In genomic region chr1:229183583-229183982, GRCh38 we compare ENCODE assay signal across 22 cellular contexts.
DNase-seq lines count a peak whose midpoint lies in the region; FAIRE-seq and TF ChIP-seq lines count a peak whose summit lies in the region.
"Had no signal": no experiment of that assay in that cellular context is flagged by ENCODE, and none has a peak within 500 bp of the region (broad histone marks: within the 10 kb centered on the region; RNA-seq: fewer than 3 reads in every experiment).

No MANE protein-coding gene starts in this region.

- TF ChIP-seq RAD21 in H1 (IDR thresholded peaks at IDR 0.05 in 1 of 2, conservative IDR thresholded peaks at IDR 0.05 in 1 of 2; ENCODE audit: low read depth in 2 of 2, low read length in 2 of 2): no peak

- no peaks in the 10 kb centered on the region for H3K9me3 Mint-ChIP-seq in neural progenitor cell
- H3K9me3 Mint-ChIP-seq: H9 had no signal

- H3K4me1 ChIP-seq in HEK293 (ENCODE audit: control insufficient read depth, insufficient read depth, low read length) (no peaks in the 10 kb centered on the region), H1 (replicated peaks in 1 of 4; ENCODE audit: control insufficient read depth in 3 of 4, insufficient read depth in 4 of 4, low read length in 3 of 4) (no peaks in the 10 kb centered on the region), neural progenitor cell (peaks cover 18% of the 10 kb centered on the region), thyroid gland (peaks cover 23 to 42% of the 10 kb centered on the region in 2 donors), kidney (ENCODE audit: control insufficient read depth in 1 of 2, insufficient read depth in 1 of 2, low read depth in 1 of 2, low read length in 2 of 2) (no peaks in the 10 kb centered on the region)

- no peaks in the 10 kb centered on the region for H3K79me1 ChIP-seq in H1 (ENCODE audit: low read depth, low read length)

- no peaks in the 10 kb centered on the region for H3K36me3 Mint-ChIP-seq in neural progenitor cell

- no peak for TF ChIP-seq EP300 in H1 (IDR thresholded peaks at IDR 0.05; ENCODE audit: borderline replicate concordance in 1 of 2, low read depth in 2 of 2, low read length in 2 of 2)

- intact Hi-C loops in thyroid gland (cut with DNase I): no loop called here
- intact Hi-C loops in kidney (cut with DNase I): no loop called here

- no peak overlapping the region for H3K23ac ChIP-seq in H1 (ENCODE audit: insufficient read length)

- peak overlapping the region; percentile 71; the same call in 1 of the 2 replicates for H2BK12ac ChIP-seq in H1 (ENCODE audit: low read depth, low read length)

- FAIRE-seq in H1 (lab: Jason Lieb, UNC) (no peak), kidney (lab: Jason Lieb, UNC) (no peak)
- FAIRE-seq: GM18507 had no signal

- H3K27me3 ChIP-seq in H1 (replicated peaks in 1 of 4; ENCODE audit: control insufficient read depth in 3 of 4, extremely low read depth in 1 of 4, insufficient read depth in 3 of 4, low read length in 3 of 4): no peaks in the 10 kb centered on the region
- H3K27me3 ChIP-seq in neural progenitor cell: no peaks in the 10 kb centered on the region
- no peaks in the 10 kb centered on the region for H3K27me3 ChIP-seq in thyroid gland
- H3K27me3 ChIP-seq: MG63 had no signal

- DNase-seq in H1 (ENCODE audit: low read depth in 1 of 2, low spot score in 2 of 2) (no peak), neural progenitor cell (ENCODE audit: low spot score) (no peak), thyroid gland (no peak), SW 1271 (lab: John Stamatoyannopoulos, UW) (no peak), kidney (no peak)
- no peak for DNase-seq in stimulated activated CD4-positive, alpha-beta T cell treated with anti-CD3 and anti-CD28 coated beads, Interleukin-4, amount 100 ng/mL, for 24 hours
- DNase-seq: Calu3, DND-41, GM23248, H9, HFFc6, KBM-7, MG63, NCI-H1417, NCI-H1694, NCI-H2029 treated with DMSO at 0.1 percent for 48 hours, NCI-H2227 treated with DMSO at 0.1 percent for 48 hours, NCI-H526 treated with DMSO at 0.1 percent for 48 hours, Right ventricle myocardium superior, RPMI8226 had no signal

- POLR2A ChIA-PET in HEK293 (lab: Yijun Ruan, JAX): no interaction called here
- POLR2A ChIA-PET in H1 (lab: Charles Lee; ENCODE audit: partially characterized antibody): no interaction called here

- H3K18ac ChIP-seq in H1 (ENCODE audit: extremely low read depth, low read length): no peak overlapping the region

- no peak overlapping the region for H4K8ac ChIP-seq in H1 (ENCODE audit: extremely low read depth, insufficient read depth, low read length)

- no peak overlapping the region for H2BK5ac ChIP-seq in H1 (ENCODE audit: low read depth, low read length)

- peaks cover 0 to 3% of the 10 kb centered on the region in 2 experiments; a peak in 1 of 4 replicates for H3K79me2 ChIP-seq in H1 (ENCODE audit: control insufficient read depth in 1 of 2, insufficient read depth in 2 of 2, low read length in 2 of 2)
- H3K79me2 ChIP-seq in neural progenitor cell (ENCODE audit: low read depth): no peaks in the 10 kb centered on the region

- peak overlapping the region; percentile 73 for H2BK20ac ChIP-seq in H1 (ENCODE audit: low read length)

- H3K23me2 ChIP-seq in H1 (ENCODE audit: low read depth, low read length): no peaks in the 10 kb centered on the region

- peak overlapping the region; percentile 3 for H3K27ac Mint-ChIP-seq in neural progenitor cell
- H3K27ac Mint-ChIP-seq: H9, HFFc6 had no signal

- peaks cover 12% of the 10 kb centered on the region for H3K4me1 Mint-ChIP-seq in neural progenitor cell

- no peak for TF ChIP-seq POLR2A in H1 (IDR thresholded peaks at IDR 0.05; ENCODE audit: control extremely low read depth in 1 of 2, low read depth in 2 of 2, low read length in 2 of 2)
- no peak for TF ChIP-seq POLR2A in thyroid gland (IDR thresholded peaks at IDR 0.05)

- CTCF ChIA-PET in HEK293 (lab: Yijun Ruan, JAX) (interaction anchor here (0.5 to 2.3 kb wide), 3 partner anchors 35 to 85 kb away, joined by 3 to 5 read pairs (median 5); no protein-coding TSS in a partner anchor), H1 (lab: Charles Lee; ENCODE audit: partially characterized antibody) (interaction anchor here (0.6 to 2.1 kb wide), 5 partner anchors 14 to 307 kb away, joined by 3 to 7 read pairs (median 3); no protein-coding TSS in a partner anchor)

- H2AK5ac ChIP-seq in H1 (ENCODE audit: low read depth, low read length): no peak overlapping the region; the same call in 1 of the 2 replicates

- H3K4me3 ChIP-seq in HEK293 (ENCODE audit: low read depth, low read length) (no peak overlapping the region), H1 (ENCODE audit: extremely low read depth in 1 of 4, insufficient read depth in 2 of 4, low read depth in 3 of 4, low read length in 4 of 4) (no peak overlapping the region), neural progenitor cell (no peak overlapping the region), thyroid gland (replicated peaks in 1 of 3) (no peak overlapping the region), kidney (ENCODE audit: low read length in 2 of 2) (no peak overlapping the region)
- H3K4me3 ChIP-seq: GM23248, MG63 had no signal

- H3K4me2 ChIP-seq in H1 (ENCODE audit: insufficient read depth in 1 of 2, low read depth in 2 of 2, low read length in 2 of 2) (no peak overlapping the region), neural progenitor cell (no peak overlapping the region)

- peaks cover 6% of the 10 kb centered on the region for H3K27me3 Mint-ChIP-seq in neural progenitor cell (ENCODE audit: insufficient read depth, low read depth)

- peaks cover 4% of the 10 kb centered on the region for H3F3A ChIP-seq in neural progenitor cell (ENCODE audit: low read depth)

- H3K9me3 ChIP-seq in HEK293 (ENCODE audit: control insufficient read depth, insufficient read depth, low read depth, low read length): no peaks in the 10 kb centered on the region
- no peaks in the 10 kb centered on the region for H3K9me3 ChIP-seq in H1 (ENCODE audit: insufficient read depth in 2 of 2, low read depth in 1 of 2, low read length in 1 of 2)
- H3K9me3 ChIP-seq in neural progenitor cell (ENCODE audit: low read depth): no peaks in the 10 kb centered on the region
- no peaks in the 10 kb centered on the region for H3K9me3 ChIP-seq in thyroid gland
- no peaks in the 10 kb centered on the region for H3K9me3 ChIP-seq in kidney (ENCODE audit: control insufficient read depth in 1 of 2, low read length in 2 of 2)
- H3K9me3 ChIP-seq: MG63 had no signal

- H3K14ac ChIP-seq in H1 (ENCODE audit: insufficient read length): no peak overlapping the region

- H4K5ac ChIP-seq in H1 (ENCODE audit: insufficient read length, low read depth, low read length): no peak overlapping the region

- H2AFZ ChIP-seq in H1 (ENCODE audit: low read length): peak overlapping the region; percentile 38; the same call in 1 of the 2 replicates
- H2AFZ ChIP-seq in neural progenitor cell (replicated peaks): no peak overlapping the region
- H2AFZ ChIP-seq: GM23248 had no signal

- H3K36me3 ChIP-seq in HEK293 (ENCODE audit: control insufficient read depth in 2 of 2, insufficient read depth in 1 of 2, low read length in 2 of 2): no peaks in the 10 kb centered on the region
- no peaks in the 10 kb centered on the region for H3K36me3 ChIP-seq in H1 (ENCODE audit: control insufficient read depth in 2 of 4, insufficient read depth in 4 of 4, low read length in 3 of 4)
- no peaks in the 10 kb centered on the region for H3K36me3 ChIP-seq in neural progenitor cell
- no peaks in the 10 kb centered on the region for H3K36me3 ChIP-seq in thyroid gland
- no peaks in the 10 kb centered on the region for H3K36me3 ChIP-seq in kidney (ENCODE audit: control insufficient read depth in 1 of 2, insufficient read depth in 2 of 2, low read length in 2 of 2)
- H3K36me3 ChIP-seq: MG63 had no signal

- no peak overlapping the region for H3K4ac ChIP-seq in H1 (replicated peaks; ENCODE audit: insufficient read length, low read depth, low read length)

- no peak overlapping the region for H3K9ac ChIP-seq in H1 (replicated peaks in 1 of 4; ENCODE audit: extremely low read depth in 1 of 4, low read depth in 3 of 4, low read length in 3 of 4)
- no peak overlapping the region for H3K9ac ChIP-seq in neural progenitor cell
- H3K9ac ChIP-seq in kidney (ENCODE audit: low read length in 2 of 2): no peak overlapping the region
- H3K9ac ChIP-seq: GM23248 had no signal

- peak overlapping the region; percentile 71 for H4K91ac ChIP-seq in H1 (replicated peaks; ENCODE audit: insufficient read length, low read length)

- 89% methylated on average over 4 of the region's 4 CpGs; no CpG with 5 or more reads in 1 of the 2 experiments for WGBS in H1 (ENCODE audit: extremely low coverage in 1 of 2, insufficient coverage in 1 of 2, insufficient read length in 1 of 2, insufficient replicate concordance in 2 of 2, low coverage in 1 of 2, low lambda C conversion rate in 2 of 2, missing lambda C conversion rate in 1 of 2), 2 experiments
- 79 to 95% methylated on average over 4 of the region's 4 CpGs for WGBS in thyroid gland, 2 donors

- no peak for TF ChIP-seq CTCF in HEK293 (tag by site-specific recombination; IDR thresholded peaks at IDR 0.05)
- no peak for TF ChIP-seq CTCF in H1 (IDR thresholded peaks at IDR 0.05; ENCODE audit: control extremely low read depth in 1 of 3, insufficient read depth in 1 of 3, low read depth in 1 of 3, low read length in 3 of 3)
- no peak for TF ChIP-seq CTCF in neural progenitor cell (IDR thresholded peaks at IDR 0.05)
- TF ChIP-seq CTCF in thyroid gland (IDR thresholded peaks at IDR 0.05): no peak
- no peak for TF ChIP-seq CTCF in kidney (IDR thresholded peaks at IDR 0.05; ENCODE audit: borderline replicate concordance, extremely low read depth, insufficient read depth)

- no peak overlapping the region; the same call in 1 of the 2 replicates for H2BK15ac ChIP-seq in H1 (ENCODE audit: low read length)

- H3K27ac ChIP-seq in HEK293 (ENCODE audit: extremely low read depth, low read depth, low read length): no peak overlapping the region
- H3K27ac ChIP-seq in H1 (ENCODE audit: low read depth, low read length): no peak overlapping the region
- H3K27ac ChIP-seq in neural progenitor cell: no peak overlapping the region
- peak overlapping the region; percentile 58 to 95 (median 83) for H3K27ac ChIP-seq in thyroid gland
- H3K27ac ChIP-seq in kidney (ENCODE audit: low read depth in 2 of 2, low read length in 2 of 2): no peak overlapping the region
- H3K27ac ChIP-seq: GM23248 had no signal

- peak overlapping the region; percentile 38 for H2BK120ac ChIP-seq in H1 (replicated peaks; ENCODE audit: low read depth, low read length)

- no peak overlapping the region for H3K4me3 Mint-ChIP-seq in neural progenitor cell
- H3K4me3 Mint-ChIP-seq: H9, HFFc6 had no signal

- H4K20me1 ChIP-seq in H1 (replicated peaks in 1 of 2; ENCODE audit: control insufficient read depth in 1 of 2, insufficient read depth in 2 of 2, low read length in 2 of 2) (no peaks in the 10 kb centered on the region), neural progenitor cell (ENCODE audit: low read depth) (no peaks in the 10 kb centered on the region)

- H3K56ac ChIP-seq in H1 (replicated peaks; ENCODE audit: insufficient read length, low read depth, low read length): no peak overlapping the region

TF ChIP-seq in HEK293, 187 proteins besides CTCF, POLR2A, EP300 and RAD21 (continues in another document):
- TF ChIP-seq ZFHX2 (tag by site-specific recombination; conservative IDR thresholded peaks at IDR 0.05): peak; percentile 86

TF ChIP-seq in H1, 55 proteins besides CTCF, POLR2A, EP300 and RAD21 (continues in another document):
- TF ChIP-seq EZH2 (IDR thresholded peaks at IDR 0.05; ENCODE audit: low read depth, low read length, severe bottlenecking) (no peak), HDAC2 (IDR thresholded peaks at IDR 0.05; ENCODE audit: borderline replicate concordance in 1 of 2, low read depth in 2 of 2, low read length in 2 of 2) (no peak)

Comparison
In these comparisons a context has a peak if more than half of its experiments do, and no peak if none do; other contexts are left out.
1. H3K27ac ChIP-seq: peak in thyroid gland (3 of 3); none in HEK293 (single experiment), H1 (single experiment), neural progenitor cell (single experiment) and kidney (0 of 2).